15 cellular contexts compared by ENCODE assay signal in the genomic region with DNA sequence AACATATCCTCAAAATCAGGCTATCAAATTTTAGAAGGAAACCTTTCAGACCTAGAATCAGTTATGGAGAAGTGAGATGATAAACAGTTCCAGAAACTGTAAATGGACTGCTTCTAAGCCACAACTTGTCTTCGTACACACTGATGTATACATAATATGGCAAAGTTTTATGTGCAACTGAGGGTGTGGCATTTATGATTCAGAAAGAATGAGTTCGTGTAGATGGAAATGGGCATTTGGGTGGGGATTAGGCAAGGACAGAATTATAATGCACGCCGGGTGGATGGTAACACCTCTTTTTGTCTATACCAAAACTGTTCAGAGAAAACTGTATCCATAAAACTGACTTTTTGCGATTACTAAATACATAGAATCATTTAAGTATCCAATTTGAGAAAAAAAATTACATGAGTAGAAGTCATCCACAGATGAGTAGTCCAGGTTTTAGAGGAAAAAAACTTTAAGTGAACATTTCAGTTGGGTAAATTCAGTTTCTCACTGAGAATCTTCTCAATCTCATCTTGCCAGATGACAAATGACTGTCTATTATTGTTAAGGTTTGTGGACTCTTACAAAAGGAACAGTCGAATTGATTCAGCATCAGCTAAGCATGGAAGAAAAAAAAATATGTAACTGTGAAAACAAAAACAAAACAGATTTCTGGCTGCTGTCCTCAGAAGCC. TPM values are rescaled to one million over a fixed set of nuclear protein-coding genes. Genes with fewer than 3 reads are reported as not detected.
A peak's percentile ranks its signal among the peaks of the same experiment; 100 is the strongest.
DNase-seq lines count a peak whose midpoint lies in the region; ATAC-seq, FAIRE-seq and TF ChIP-seq lines count a peak whose summit lies in the region.
"Had no signal": no experiment of that assay in that cellular context is flagged by ENCODE, and none has a peak within 500 bp of the region (broad histone marks: within the 10 kb centered on the region; RNA-seq: fewer than 3 reads in every experiment).

No MANE protein-coding gene starts in this region.

- CTCF ChIA-PET in GM12878 (lab: Yijun Ruan, JAX) = interaction anchor here (0.8 kb wide), 1 partner anchor 28 kb away, joined by 3 read pairs; no protein-coding TSS in a partner anchor

- H3K36me3 ChIP-seq in GM23338 (ENCODE audit: insufficient read depth) = no peaks in the 10 kb centered on the region
- no peaks in the 10 kb centered on the region for H3K36me3 ChIP-seq in GM12878 (ENCODE audit: control insufficient read depth in 2 of 2, insufficient read depth in 2 of 2, low read length in 1 of 2)
- H3K36me3 ChIP-seq in gastroesophageal sphincter = peaks cover 0 to 6% of the 10 kb centered on the region in 2 donors

- no peak for TF ChIP-seq RAD21 in GM12878 (IDR thresholded peaks at IDR 0.05; ENCODE audit: insufficient read depth, low read depth, low read length)

- TF ChIP-seq EP300 in GM12878 (IDR thresholded peaks at IDR 0.05; ENCODE audit: borderline replicate concordance in 1 of 2, control insufficient read depth in 1 of 2, low read depth in 2 of 2, low read length in 2 of 2) (no peak), gastroesophageal sphincter (IDR thresholded peaks at IDR 0.05) (no peak)

- peaks cover 3% of the 10 kb centered on the region; the same call in 2 of the 3 replicates for H3K36me3 Mint-ChIP-seq in GM23338 (ENCODE audit: low read depth)

- ATAC-seq in GM23338 (no peak), GM12878 (no peak), gastroesophageal sphincter (no peak), GM18502 (IDR thresholded peaks at IDR 0.05; ENCODE audit: poor library complexity, unreplicated experiment) (no peak)

- SMC1A ChIA-PET in GM12878 (lab: Charles Lee; ENCODE audit: uncharacterized antibody, unreplicated experiment) = interaction anchor here (0.6 kb wide), 1 partner anchor 266 kb away, joined by 3 read pairs; no protein-coding TSS in a partner anchor

- H3K27ac ChIP-seq in GM23338 (ENCODE audit: low read depth) (peak overlapping the region; percentile 37), GM12878 (ENCODE audit: control insufficient read depth, insufficient read depth) (no peak overlapping the region), gastroesophageal sphincter (peak overlapping the region; percentile 43 to 86 (median 86)), skin epidermis (peak overlapping the region in 20 of 21 experiments; percentile 1 to 88 (median 76))

- H3K27ac Mint-ChIP-seq in GM23338 = no peak overlapping the region

- H3K27me3 ChIP-seq in GM23338 (ENCODE audit: insufficient read depth) (no peaks in the 10 kb centered on the region), GM12878 (replicated peaks in 1 of 2; ENCODE audit: control insufficient read depth in 2 of 2, insufficient read depth in 2 of 2, low read length in 1 of 2) (no peaks in the 10 kb centered on the region), gastroesophageal sphincter (no peaks in the 10 kb centered on the region)

- H3F3A ChIP-seq in GM23338 (replicated peaks; ENCODE audit: low read depth) = no peaks in the 10 kb centered on the region

- no peaks in the 10 kb centered on the region; the same call in 2 of the 3 replicates for H3K9me3 Mint-ChIP-seq in GM23338

- H3K9me2 ChIP-seq in GM23338 (ENCODE audit: insufficient read depth) = no peaks in the 10 kb centered on the region
- H3K9me2 ChIP-seq: SK-N-SH had no signal

- H3K4me1 ChIP-seq in GM23338 (ENCODE audit: insufficient read depth) (peaks cover 40% of the 10 kb centered on the region), GM12878 (ENCODE audit: control insufficient read depth, insufficient read depth, low read length) (no peaks in the 10 kb centered on the region), gastroesophageal sphincter (peaks cover 2 to 42% (median 12%) of the 10 kb centered on the region in 3 donors)

- H3K9ac ChIP-seq in GM12878 (ENCODE audit: control insufficient read depth, insufficient read depth, low read length) = no peak overlapping the region
- H3K9ac ChIP-seq: SK-N-SH had no signal

- H3K9me3 ChIP-seq in GM12878 (replicated peaks; ENCODE audit: control insufficient read depth, insufficient read depth, low read length) = no peaks in the 10 kb centered on the region
- no peaks in the 10 kb centered on the region for H3K9me3 ChIP-seq in gastroesophageal sphincter
- H3K9me3 ChIP-seq: SK-N-SH had no signal

- no peak for TF ChIP-seq POLR2A in GM12878 (IDR thresholded peaks at IDR 0.05; ENCODE audit: low read depth, low read length)
- no peak for TF ChIP-seq POLR2A in gastroesophageal sphincter (IDR thresholded peaks at IDR 0.05)

- H3K79me2 ChIP-seq in GM23338 (replicated peaks; ENCODE audit: insufficient read depth) (0 out of 2 replicates have a peak, but pooled peaks cover 2% of the 10 kb centered on the region), GM12878 (ENCODE audit: control insufficient read depth, insufficient read depth, low read length) (no peaks in the 10 kb centered on the region)

- peaks cover 35% of the 10 kb centered on the region for H3K4me1 Mint-ChIP-seq in GM23338

- FAIRE-seq in GM12878 (lab: Jason Lieb, UNC) = peak; percentile 27
- FAIRE-seq: GM18507 had no signal

- in situ Hi-C loops in GM12878 (cut with MboI) = no loop called here

- TF ChIP-seq CTCF in GM23338 (conservative IDR thresholded peaks at IDR 0.05; ENCODE audit: low read depth in 2 of 2) (no peak), GM12878 (IDR thresholded peaks at IDR 0.05 in 2 of 3, conservative IDR thresholded peaks at IDR 0.05 in 1 of 3; ENCODE audit: control insufficient read depth in 2 of 3, extremely low read depth in 1 of 3, insufficient read depth in 1 of 3, low read depth in 3 of 3, low read length in 3 of 3) (no peak), gastroesophageal sphincter (IDR thresholded peaks at IDR 0.05) (no peak)

- 97% methylated on average over 6 of the region's 6 CpGs for WGBS in GM12878 (ENCODE audit: insufficient coverage, insufficient replicate concordance, low lambda C conversion rate, missing lambda C conversion rate)
- 87 to 98% methylated on average over 6 of the region's 6 CpGs for WGBS in gastroesophageal sphincter (ENCODE audit: low coverage in 1 of 2), 2 donors

- peak overlapping the region; percentile 44; the same call in 1 of the 2 replicates for H3K4me2 ChIP-seq in GM23338
- no peak overlapping the region for H3K4me2 ChIP-seq in GM12878 (ENCODE audit: control insufficient read depth, insufficient read depth)

- intact Hi-C loops in GM12878 (cut with micrococcal nuclease; ENCODE audit: unreplicated experiment) = no loop called here

- BruUV-seq in GM12878 (replicated peaks; lab: Mats Ljungman, UMichigan) = no TSS peak

- POLR2A ChIA-PET in GM12878 (lab: Charles Lee) = no interaction called here

- no peak overlapping the region for H3K4me3 ChIP-seq in GM23338
- no peak overlapping the region for H3K4me3 ChIP-seq in GM12878
- no peak overlapping the region for H3K4me3 ChIP-seq in gastroesophageal sphincter
- no peak overlapping the region for H3K4me3 ChIP-seq in skin epidermis

- RAD21 ChIA-PET in GM12878 (lab: Charles Lee; ENCODE audit: unreplicated experiment) = no interaction called here

- H3K4me3 Mint-ChIP-seq in GM23338 = no peak overlapping the region; the same call in 2 of the 3 replicates

- H4K20me1 ChIP-seq in GM23338 (replicated peaks; ENCODE audit: insufficient read depth) = no peaks in the 10 kb centered on the region; the same call in 1 of the 2 replicates
- no peaks in the 10 kb centered on the region for H4K20me1 ChIP-seq in GM12878 (ENCODE audit: control insufficient read depth, insufficient read depth)

- DNase-seq in GM23338 (ENCODE audit: low spot score) = no peak
- no peak for DNase-seq in GM12878 (ENCODE audit: low read depth, low spot score)
- no peak for DNase-seq in AG20443 (ENCODE audit: low spot score)
- DNase-seq in NCI-H446 treated with DMSO at 0.1 percent for 48 hours (lab: John Stamatoyannopoulos, UW) = no peak
- no peak for DNase-seq in stimulated activated CD4-positive, alpha-beta T cell treated with anti-CD3 and anti-CD28 coated beads, Interleukin-2, amount 100 ng/mL, for 24 hours
- DNase-seq: activated CD4-positive, CD25-positive, alpha-beta regulatory T cell treated with anti-CD3 and anti-CD28 coated beads, Interleukin-2, amount 50 U/mL, for 72 hours; activated T-cell treated with anti-CD3 and anti-CD28 coated beads, Interleukin-2, amount 50 U/mL, for 48 hours; aorta; KG1; NCI-H1694 treated with DMSO at 0.1 percent for 48 hours; SK-N-SH had no signal

- no peaks in the 10 kb centered on the region for H3K27me3 Mint-ChIP-seq in GM23338 (ENCODE audit: insufficient read depth, low read depth, poor library complexity)

- H2AFZ ChIP-seq in GM23338 (no peak overlapping the region), GM12878 (ENCODE audit: control insufficient read depth, low read depth, low read length) (no peak overlapping the region)

RNA-seq across cellular contexts. Expression of a gene that starts 22.5 kb away (rescaled TPM):
- 51.3 and 59.8 TPM in 2 replicates for total RNA-seq in GM23338 (2014; rRNA removed; shearing (Covaris generic))
- polyA plus RNA-seq in GM23338 (2016; fragmentation: Nextera tagmentation; extraction: Ambion mirVana) (19.7 and 22.9 TPM in 2 replicates), GM12878 (2011; rRNA removed) (0.73 and 0.90 TPM in 2 replicates), GM12878 (2014; fragmentation: Illumina TruSeq; extraction: Trizol) (5.9 and 6.9 TPM in 2 replicates), GM12878 (2014; fragmentation: Nextera tagmentation; extraction: Ambion mirVana) (1 to 10 TPM; 1.6 to 2.4 TPM), GM12878 (2014; rRNA removed) (3.2 and 4.0 TPM in 2 replicates), GM12878 (2016; fragmentation: Nextera tagmentation; extraction: Ambion mirVana) (1 to 10 TPM; 2.0 to 2.3 TPM)
- total RNA-seq in GM12878 (2013; cell fraction: nucleolus; rRNA removed) = 0.71 and 0.98 TPM in 2 replicates
- total RNA-seq in GM12878 (2014; rRNA removed) (3.8 and 4.4 TPM in 2 replicates), GM12878 (2014; rRNA removed; fragmentation: Illumina TruSeq; extraction: Trizol) (4.1 TPM in 2 replicates), GM12878 (2021) (4.6 and 6.5 TPM in 2 replicates), gastroesophageal sphincter (100 to 1,000 TPM; 344 to 570 (median 393) TPM)
- 2.0 TPM for polyA plus RNA-seq in GM12878 (2011; ENCODE audit: low read depth)
- 0.49 and 0.53 TPM in 2 replicates for polyA plus RNA-seq in GM12878 (2011; cell fraction: cytosol; rRNA removed)
- polyA plus RNA-seq in GM12878 (2011; cell fraction: nucleus; rRNA removed) = 0.67 and 0.69 TPM in 2 replicates
- polyA plus RNA-seq in GM12878 (2012) = 2.3 and 2.4 TPM in 2 replicates
- polyA minus RNA-seq in GM12878 (2011; rRNA and poly(A)+ RNA removed) = 0.59 and 0.62 TPM in 2 replicates
- 0.80 and 0.94 TPM in 2 replicates for polyA minus RNA-seq in GM12878 (2011; cell fraction: cytosol; rRNA and poly(A)+ RNA removed)
- 0.48 TPM in 2 replicates for polyA minus RNA-seq in GM12878 (2011; cell fraction: nucleus; rRNA and poly(A)+ RNA removed)

RNA-seq across cellular contexts. Expression of a gene that starts 42.1 kb away (rescaled TPM):
- 178 and 184 TPM in 2 replicates for total RNA-seq in GM23338 (2014; rRNA removed; shearing (Covaris generic))
- 592 and 679 TPM in 2 replicates for polyA plus RNA-seq in GM23338 (2016; fragmentation: Nextera tagmentation; extraction: Ambion mirVana)
- 40.2 and 45.4 TPM in 2 replicates for total RNA-seq in GM12878 (2013; cell fraction: nucleolus; rRNA removed)
- 267 and 294 TPM in 2 replicates for total RNA-seq in GM12878 (2014; rRNA removed)
- 293 and 296 TPM in 2 replicates for total RNA-seq in GM12878 (2014; rRNA removed; fragmentation: Illumina TruSeq; extraction: Trizol)
- 405 and 406 TPM in 2 replicates for total RNA-seq in GM12878 (2021)
- 273 TPM for polyA plus RNA-seq in GM12878 (2011; ENCODE audit: low read depth)
- polyA plus RNA-seq in GM12878 (2011; rRNA removed) = 523 and 619 TPM in 2 replicates
- 271 and 290 TPM in 2 replicates for polyA plus RNA-seq in GM12878 (2011; cell fraction: cytosol; rRNA removed)
- polyA plus RNA-seq in GM12878 (2011; cell fraction: nucleus; rRNA removed) = 199 and 211 TPM in 2 replicates
- polyA plus RNA-seq in GM12878 (2012) = 355 and 386 TPM in 2 replicates
- polyA plus RNA-seq in GM12878 (2014; fragmentation: Illumina TruSeq; extraction: Trizol) = 391 and 465 TPM in 2 replicates
- polyA plus RNA-seq in GM12878 (2014; fragmentation: Nextera tagmentation; extraction: Ambion mirVana) = 1,000 to 10,000 TPM in 1 of 2 experiments, 100 to 1,000 TPM in 1; 948 to 1,056 TPM
- 416 and 466 TPM in 2 replicates for polyA plus RNA-seq in GM12878 (2014; rRNA removed)
- polyA plus RNA-seq in GM12878 (2016; fragmentation: Nextera tagmentation; extraction: Ambion mirVana) = 100 to 1,000 TPM; 717 to 720 TPM
- 130 and 135 TPM in 2 replicates for polyA minus RNA-seq in GM12878 (2011; rRNA and poly(A)+ RNA removed)
- 54.5 and 67.0 TPM in 2 replicates for polyA minus RNA-seq in GM12878 (2011; cell fraction: cytosol; rRNA and poly(A)+ RNA removed)
- 26.0 and 41.7 TPM in 2 replicates for polyA minus RNA-seq in GM12878 (2011; cell fraction: nucleus; rRNA and poly(A)+ RNA removed)
- total RNA-seq in gastroesophageal sphincter = 100 to 1,000 TPM; 208 to 250 (median 224) TPM
